ENCODE assay signal across 11 cellular contexts in genomic region chr1:183630748-183631147, GRCh38. TPM values are rescaled to one million over a fixed set of nuclear protein-coding genes. Genes with fewer than 3 reads are reported as not detected.
DNase-seq lines count a peak whose midpoint lies in the region; ATAC-seq and TF ChIP-seq lines count a peak whose summit lies in the region.
"Had no signal": no experiment of that assay in that cellular context is flagged by ENCODE, and none has a peak within 500 bp of the region (broad histone marks: within the 10 kb centered on the region; RNA-seq: fewer than 3 reads in every experiment).

No MANE protein-coding gene starts in this region.

- peak overlapping the region in 21 of 59 donors; percentile 0 to 90 (median 16) for H3K4me3 ChIP-seq in dorsolateral prefrontal cortex
- no peak overlapping the region for H3K4me3 ChIP-seq in parathyroid adenoma (ENCODE audit: low read depth, low read length)

- H3K27ac Mint-ChIP-seq in CD4-positive, alpha-beta T cell = peak overlapping the region; percentile 61

- H3K36me3 Mint-ChIP-seq in CD4-positive, alpha-beta T cell (ENCODE audit: low read depth) = peaks cover 68% of the 10 kb centered on the region

- no peaks in the 10 kb centered on the region for H3K36me3 ChIP-seq in parathyroid adenoma (ENCODE audit: control insufficient read depth, insufficient read depth, low read length)

- no peak for DNase-seq in CD4-positive, alpha-beta T cell
- DNase-seq in NCI-H2227 (lab: John Stamatoyannopoulos, UW; ENCODE audit: unreplicated experiment) (peak; percentile 24), dorsolateral prefrontal cortex (peak in 1 of 10 donors; percentile 38), sciatic nerve (ENCODE audit: low spot score) (no peak), OCI-M1 (lab: John Stamatoyannopoulos, UW) (no peak), GM13976 (ENCODE audit: low spot score) (no peak)
- DNase-seq: activated CD4-positive, CD25-positive, alpha-beta regulatory T cell treated with anti-CD3 and anti-CD28 coated beads, Interleukin-2, amount 50 U/mL, for 72 hours; mesendoderm; NCI-H446 had no signal

- in situ Hi-C loops in GM13976 (cut with MboI; ENCODE audit: low sequenced_read_pairs, unreplicated experiment) = no loop called here

- no peak overlapping the region for H3K27ac ChIP-seq in CD4-positive, alpha-beta T cell (ENCODE audit: low read depth, low read length)
- H3K27ac ChIP-seq in dorsolateral prefrontal cortex (peak overlapping the region in 45 of 59 donors; percentile 1 to 75 (median 43)), parathyroid adenoma (peak overlapping the region; percentile 24)

- peak overlapping the region; percentile 78 for H3K4me3 Mint-ChIP-seq in CD4-positive, alpha-beta T cell

- no peaks in the 10 kb centered on the region for H3K9me3 ChIP-seq in CD4-positive, alpha-beta T cell (ENCODE audit: control insufficient read depth, low read length)
- no peaks in the 10 kb centered on the region for H3K9me3 ChIP-seq in parathyroid adenoma (ENCODE audit: control insufficient read depth, low read length)

- H3K4me2 ChIP-seq in parathyroid adenoma (ENCODE audit: low read length) = no peak overlapping the region

- no peaks in the 10 kb centered on the region for H3K27me3 Mint-ChIP-seq in CD4-positive, alpha-beta T cell

- intact Hi-C loops in CD4-positive, alpha-beta T cell (cut with DNase I, micrococcal nuclease) = loop anchor here (5.0 to 10.0 kb wide), 6 partner anchors 788 to 1596 kb away; partner anchors contain the start of genes EDEM3 (in 1 of the 2), RNF2 (in 1 of the 2), SWT1 (in 1 of the 2) and TRMT1L (in 1 of the 2)
- intact Hi-C loops in dorsolateral prefrontal cortex (cut with DNase I) = loop anchor here (10.0 kb wide), 2 partner anchors 404 to 1034 kb away; partner anchors contain the start of gene COLGALT2 (in 1 of the 2)
- intact Hi-C loops in sciatic nerve (cut with DNase I) = no loop called here

- no peak overlapping the region for H2AFZ ChIP-seq in parathyroid adenoma

- no peaks in the 10 kb centered on the region for H3K79me2 ChIP-seq in parathyroid adenoma

- no peak for ATAC-seq in CD4-positive, alpha-beta T cell (ENCODE audit: poor library complexity)
- ATAC-seq in sciatic nerve (no peak), HG02759 (IDR thresholded peaks at IDR 0.05; ENCODE audit: unreplicated experiment) (no peak)

- H3K9ac ChIP-seq in parathyroid adenoma = no peak overlapping the region

- POLR2A ChIA-PET in CD4-positive, alpha-beta T cell (lab: Charles Lee) = no interaction called here

- no peaks in the 10 kb centered on the region for H3K9me3 Mint-ChIP-seq in CD4-positive, alpha-beta T cell

- H3K4me1 Mint-ChIP-seq in CD4-positive, alpha-beta T cell (ENCODE audit: low read depth) = peaks cover 61% of the 10 kb centered on the region

- TF ChIP-seq CTCF in CD4-positive, alpha-beta T cell (IDR thresholded peaks at IDR 0.05) = no peak
- TF ChIP-seq CTCF in dorsolateral prefrontal cortex (IDR thresholded peaks at IDR 0.05 in 54 of 56, conservative IDR thresholded peaks at IDR 0.05 in 2 of 56; ENCODE audit: low read depth in 1 of 56, partially characterized antibody in 56 of 56) = no peak
- TF ChIP-seq CTCF in parathyroid adenoma (IDR thresholded peaks at IDR 0.05) = no peak
- TF ChIP-seq CTCF in GM13976 (IDR thresholded peaks at IDR 0.05; ENCODE audit: borderline replicate concordance, control extremely low read depth, extremely low read depth, insufficient read depth, missing control alignments) = no peak

- CTCF ChIA-PET in CD4-positive, alpha-beta T cell (lab: Charles Lee) = interaction anchor here (0.9 to 1.6 kb wide), 2 partner anchors 21 to 24 kb away, joined by 3 to 4 read pairs; no protein-coding TSS in a partner anchor

- H3K27me3 ChIP-seq in CD4-positive, alpha-beta T cell (ENCODE audit: control insufficient read depth, insufficient read depth, low read length) = no peaks in the 10 kb centered on the region
- H3K27me3 ChIP-seq in dorsolateral prefrontal cortex (no peaks in the 10 kb centered on the region), parathyroid adenoma (ENCODE audit: control insufficient read depth, insufficient read depth, low read length) (no peaks in the 10 kb centered on the region)

- peaks cover 2% of the 10 kb centered on the region for H3K4me1 ChIP-seq in parathyroid adenoma

RNA-seq across cellular contexts. Expression of gene ARPC5, which starts 4.8 kb away (rescaled TPM):
- 10 to 100 TPM; 21.4 to 23.0 TPM for total RNA-seq in CD4-positive, alpha-beta T cell
- total RNA-seq in dorsolateral prefrontal cortex = 10 to 100 TPM; 31.6 to 78.5 (median 50.0) TPM
- total RNA-seq in sciatic nerve = 142 TPM

RNA-seq across cellular contexts. Expression of gene APOBEC4, which starts 22.4 kb away (rescaled TPM):
- total RNA-seq in CD4-positive, alpha-beta T cell = not detected
- total RNA-seq in dorsolateral prefrontal cortex (not detected), sciatic nerve (not detected)

RNA-seq across cellular contexts. Expression of gene NCF2, which starts 40.5 kb away (rescaled TPM):
- total RNA-seq in CD4-positive, alpha-beta T cell = 1 to 10 TPM; 2.9 to 3.1 TPM
- total RNA-seq in dorsolateral prefrontal cortex (10 to 100 TPM in 3 of 120 experiments, 1 to 10 TPM in 117; 1.1 to 14.5 (median 3.5) TPM), sciatic nerve (29.6 TPM)
